15 cellular contexts compared by ENCODE assay signal in the genomic region with DNA sequence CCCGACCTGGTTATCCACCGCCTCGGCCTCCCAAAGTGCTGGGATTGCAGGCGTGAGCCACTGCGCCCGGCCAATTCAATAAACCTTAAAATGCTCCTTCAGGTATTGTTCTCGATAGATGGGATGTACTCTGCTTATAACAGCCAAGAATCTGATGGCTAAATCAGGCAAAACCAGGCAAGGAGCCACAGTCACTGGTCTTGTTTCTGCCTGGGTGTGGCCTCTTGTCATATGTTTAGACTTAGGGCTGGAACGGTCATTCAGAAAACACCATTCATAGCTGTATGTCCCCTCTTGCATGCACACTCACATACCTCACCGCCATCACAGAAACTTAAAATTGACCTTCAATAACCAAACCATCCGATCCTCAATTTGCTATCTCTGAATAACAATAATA. TPM values are rescaled to one million over a fixed set of nuclear protein-coding genes. Genes with fewer than 3 reads are reported as not detected.
A peak's percentile ranks its signal among the peaks of the same experiment; 100 is the strongest.
DNase-seq lines count a peak whose midpoint lies in the region; ATAC-seq, FAIRE-seq and TF ChIP-seq lines count a peak whose summit lies in the region.
"Had no signal": no experiment of that assay in that cellular context is flagged by ENCODE, and none has a peak within 500 bp of the region (broad histone marks: within the 10 kb centered on the region; RNA-seq: fewer than 3 reads in every experiment).

No MANE protein-coding gene starts in this region.

- H3K9me3 ChIP-seq in heart right ventricle = no peaks in the 10 kb centered on the region
- H3K9me3 ChIP-seq in astrocyte (ENCODE audit: insufficient read depth, low read depth, low read length) = no peaks in the 10 kb centered on the region
- H3K9me3 ChIP-seq: BLaER1 had no signal

- H4K20me1 ChIP-seq in astrocyte (ENCODE audit: insufficient read depth, low read length) = peaks cover 97% of the 10 kb centered on the region

- H3K4me3 Mint-ChIP-seq in astrocyte (ENCODE audit: unreplicated experiment) = peak overlapping the region; percentile 58
- peak overlapping the region; percentile 26 for H3K4me3 Mint-ChIP-seq in glutamatergic neuron (ENCODE audit: unreplicated experiment)
- H3K4me3 Mint-ChIP-seq in stimulated activated effector memory CD8-positive, alpha-beta T cell treated with anti-CD3 and anti-CD28 coated beads, Interleukin-12 subunit alpha, Interleukin-12 subunit beta, amount 100 ng/mL, for 72 hours = no peak overlapping the region
- H3K4me3 Mint-ChIP-seq: CD8-positive, alpha-beta memory T cell; GM23338 had no signal

- 62% methylated on average over 10 of the region's 10 CpGs for WGBS in heart right ventricle, 2 donors

- no peak for TF ChIP-seq CTCF in heart right ventricle (IDR thresholded peaks at IDR 0.05)
- no peak for TF ChIP-seq CTCF in astrocyte (IDR thresholded peaks at IDR 0.05; ENCODE audit: insufficient read depth, low read depth, low read length)
- TF ChIP-seq CTCF in glutamatergic neuron (IDR thresholded peaks at IDR 0.05; ENCODE audit: partially characterized antibody, unreplicated experiment) = no peak

- FAIRE-seq in astrocyte (lab: Jason Lieb, UNC) = no peak

- H3K27me3 ChIP-seq in heart right ventricle (no peaks in the 10 kb centered on the region), astrocyte (ENCODE audit: insufficient read depth, low read length) (no peaks in the 10 kb centered on the region)
- H3K27me3 ChIP-seq: BLaER1 had no signal

- no peak overlapping the region for H3K9ac ChIP-seq in astrocyte (ENCODE audit: low read length)
- H3K9ac ChIP-seq: BLaER1 had no signal

- H3K4me1 Mint-ChIP-seq in astrocyte (ENCODE audit: low read depth, unreplicated experiment) = peaks cover 52% of the 10 kb centered on the region
- peaks cover 43% of the 10 kb centered on the region for H3K4me1 Mint-ChIP-seq in glutamatergic neuron (ENCODE audit: low read depth, unreplicated experiment)
- peaks cover 37% of the 10 kb centered on the region for H3K4me1 Mint-ChIP-seq in stimulated activated effector memory CD8-positive, alpha-beta T cell treated with anti-CD3 and anti-CD28 coated beads, Interleukin-12 subunit alpha, Interleukin-12 subunit beta, amount 100 ng/mL, for 72 hours

- H3K27ac Mint-ChIP-seq in astrocyte (ENCODE audit: unreplicated experiment) (peak overlapping the region; percentile 49), glutamatergic neuron (ENCODE audit: unreplicated experiment) (peak overlapping the region; percentile 59)
- H3K27ac Mint-ChIP-seq in stimulated activated effector memory CD8-positive, alpha-beta T cell treated with anti-CD3 and anti-CD28 coated beads, Interleukin-12 subunit alpha, Interleukin-12 subunit beta, amount 100 ng/mL, for 72 hours = peak overlapping the region; percentile 74
- H3K27ac Mint-ChIP-seq: CD8-positive, alpha-beta memory T cell had no signal

- no peak overlapping the region for H2AFZ ChIP-seq in astrocyte (ENCODE audit: low read depth, low read length)
- H2AFZ ChIP-seq: GM23338 had no signal

- H3K27me3 Mint-ChIP-seq in astrocyte (ENCODE audit: low read depth, unreplicated experiment) (no peaks in the 10 kb centered on the region), glutamatergic neuron (ENCODE audit: unreplicated experiment) (peaks cover 3% of the 10 kb centered on the region)
- H3K27me3 Mint-ChIP-seq: CD8-positive, alpha-beta memory T cell had no signal

- peaks cover 74% of the 10 kb centered on the region for H3K79me2 ChIP-seq in astrocyte (ENCODE audit: insufficient read depth, low read length)

- H3K4me3 ChIP-seq in heart right ventricle (no peak overlapping the region), astrocyte (ENCODE audit: insufficient read depth, low read depth, low read length) (no peak overlapping the region)
- H3K4me3 ChIP-seq: BLaER1, GM23338 had no signal

- H3K4me1 ChIP-seq in heart right ventricle (peaks cover 20 to 100% (median 86%) of the 10 kb centered on the region in 9 donors), astrocyte (ENCODE audit: insufficient read depth, low read length) (peaks cover 3% of the 10 kb centered on the region)

- DNase-seq in heart right ventricle (no peak), Right ventricle myocardium inferior (ENCODE audit: missing footprints) (no peak), astrocyte (ENCODE audit: low read depth) (no peak), glutamatergic neuron (no peak), cerebellar cortex (ENCODE audit: low spot score) (no peak), cortex of kidney (lab: John Stamatoyannopoulos, UW) (no peak)
- no peak for DNase-seq in stimulated activated effector memory CD8-positive, alpha-beta T cell treated with anti-CD3 and anti-CD28 coated beads, Interleukin-12 subunit alpha, Interleukin-12 subunit beta, amount 100 ng/mL, for 72 hours (ENCODE audit: low spot score in 2 of 2)
- DNase-seq: 8988T; AML-193; CD8-positive, alpha-beta memory T cell; H7 had no signal

- no peaks in the 10 kb centered on the region for H3K9me3 Mint-ChIP-seq in astrocyte (ENCODE audit: unreplicated experiment)
- H3K9me3 Mint-ChIP-seq in glutamatergic neuron (ENCODE audit: unreplicated experiment) = peaks cover 2% of the 10 kb centered on the region
- H3K9me3 Mint-ChIP-seq in stimulated activated effector memory CD8-positive, alpha-beta T cell treated with anti-CD3 and anti-CD28 coated beads, Interleukin-12 subunit alpha, Interleukin-12 subunit beta, amount 100 ng/mL, for 72 hours = no peaks in the 10 kb centered on the region
- H3K9me3 Mint-ChIP-seq: CD8-positive, alpha-beta memory T cell; GM23338 had no signal

- ATAC-seq in heart right ventricle (peak in 3 of 8 donors; percentile 23 to 50 (median 27)), Right ventricle myocardium inferior (no peak)
- ATAC-seq in stimulated activated effector memory CD8-positive, alpha-beta T cell treated with anti-CD3 and anti-CD28 coated beads, Interleukin-12 subunit alpha, Interleukin-12 subunit beta, amount 100 ng/mL, for 72 hours = no peak

- H3K27ac ChIP-seq in heart right ventricle (peak overlapping the region in 9 of 10 donors; percentile 0 to 93 (median 59)), astrocyte (ENCODE audit: low read depth, low read length) (no peak overlapping the region)
- H3K27ac ChIP-seq: BLaER1 had no signal

- H3K36me3 Mint-ChIP-seq in astrocyte (ENCODE audit: low read depth, unreplicated experiment) (peaks cover 10% of the 10 kb centered on the region), glutamatergic neuron (ENCODE audit: unreplicated experiment) (peaks cover 5% of the 10 kb centered on the region)
- peaks cover 6% of the 10 kb centered on the region for H3K36me3 Mint-ChIP-seq in stimulated activated effector memory CD8-positive, alpha-beta T cell treated with anti-CD3 and anti-CD28 coated beads, Interleukin-12 subunit alpha, Interleukin-12 subunit beta, amount 100 ng/mL, for 72 hours

- intact Hi-C loops in heart right ventricle (cut with DNase I) (loop anchor here in 1 of 10 donors (2.0 kb wide), 1 partner anchor 36 kb away; no protein-coding TSS in a partner anchor), Right ventricle myocardium inferior (cut with DNase I) (no loop called here)

- H3K4me2 ChIP-seq in astrocyte (ENCODE audit: low read length) = no peak overlapping the region
- H3K4me2 ChIP-seq: BLaER1, GM23338 had no signal

- no peaks in the 10 kb centered on the region for H3K36me3 ChIP-seq in heart right ventricle
- H3K36me3 ChIP-seq in astrocyte (ENCODE audit: insufficient read depth, low read length) = no peaks in the 10 kb centered on the region
- H3K36me3 ChIP-seq: BLaER1 had no signal

RNA-seq across cellular contexts. Expression of a gene that starts 7.7 kb away (rescaled TPM):
- 10 to 100 TPM; 18.9 to 38.6 (median 27.9) TPM for total RNA-seq in heart right ventricle
- 10 to 100 TPM; 15.1 to 20.7 TPM for polyA plus RNA-seq in heart right ventricle
- 27.2 TPM for total RNA-seq in Right ventricle myocardium inferior
- total RNA-seq in astrocyte = 59.9 and 63.5 TPM in 2 replicates
- 221 TPM for total RNA-seq in glutamatergic neuron (ENCODE audit: unreplicated experiment)

RNA-seq across cellular contexts. Expression of a gene that starts 8.0 kb away (rescaled TPM):
- total RNA-seq in heart right ventricle = under 1 TPM in 2 of 10 donors, not detected in 8; 0.09 to 0.18 TPM
- under 1 TPM in 1 of 2 donors, not detected in 1; 0.28 TPM for polyA plus RNA-seq in heart right ventricle
- not detected for total RNA-seq in Right ventricle myocardium inferior
- total RNA-seq in astrocyte = 0.58 and 1.8 TPM in 2 replicates
- 1.2 TPM for total RNA-seq in glutamatergic neuron (ENCODE audit: unreplicated experiment)
- total RNA-seq: CD8-positive, alpha-beta memory T cell; Daoy; HT1080 had no signal
- polyA plus RNA-seq: CD8-positive, alpha-beta memory T cell had no signal
